23 cellular contexts compared by ENCODE assay signal in genomic region chr3:65716372-65716771, GRCh38.
DNase-seq lines count a peak whose midpoint lies in the region; ATAC-seq and TF ChIP-seq lines count a peak whose summit lies in the region.
"Had no signal": no experiment of that assay in that cellular context is flagged by ENCODE, and none has a peak within 500 bp of the region (broad histone marks: within the 10 kb centered on the region; RNA-seq: fewer than 3 reads in every experiment).

No MANE protein-coding gene starts in this region.

- H3K36me3 Mint-ChIP-seq in WTC11 (no peaks in the 10 kb centered on the region), mesothelial cell of epicardium (peaks cover 3% of the 10 kb centered on the region)
- H3K36me3 Mint-ChIP-seq: CD14-positive monocyte had no signal

- DNase-seq in NCI-H748 (lab: John Stamatoyannopoulos, UW; ENCODE audit: unreplicated experiment) (peak; percentile 7), NCI-H748 treated with DMSO at 0.1 percent for 48 hours (lab: John Stamatoyannopoulos, UW) (no peak), WTC11 (ENCODE audit: low spot score) (no peak), mesothelial cell of epicardium (ENCODE audit: low spot score in 2 of 2, unreplicated experiment in 2 of 2) (no peak), NCI-H446 treated with DMSO at 0.1 percent for 48 hours (lab: John Stamatoyannopoulos, UW) (no peak)
- no peak for DNase-seq in activated effector memory CD4-positive, alpha-beta T cell treated with Interleukin-2 at 50 U/mL for 16 hours
- DNase-seq: 8988T, ACHN, BE2C, DMS153, DND-41, Kasumi-1, NCI-H1092 treated with DMSO at 0.1 percent for 48 hours, NCI-H1436, NCI-H2029, NCI-H2171 treated with DMSO at 0.1 percent for 48 hours, NCI-H345, NCI-H524, SHP77 had no signal

- ATAC-seq in WTC11 (no peak; the same call in 1 of the 2 replicates), HG03439 (IDR thresholded peaks at IDR 0.05; ENCODE audit: unreplicated experiment) (no peak)
- ATAC-seq: K562, Panc1 had no signal

- no peak for TF ChIP-seq CTCF in WTC11 (IDR thresholded peaks at IDR 0.05)
- TF ChIP-seq CTCF in mesothelial cell of epicardium (IDR thresholded peaks at IDR 0.05; ENCODE audit: unreplicated experiment) = no peak

- H3K9me3 Mint-ChIP-seq in WTC11 (no peaks in the 10 kb centered on the region; the same call in 1 of the 2 replicates), mesothelial cell of epicardium (no peaks in the 10 kb centered on the region)

- H3K4me1 Mint-ChIP-seq in WTC11 (peaks cover 71% of the 10 kb centered on the region), mesothelial cell of epicardium (peaks cover 38% of the 10 kb centered on the region)
- H3K4me1 Mint-ChIP-seq: CD14-positive monocyte had no signal

- no peak overlapping the region for H3K4me3 Mint-ChIP-seq in WTC11
- no peak overlapping the region for H3K4me3 Mint-ChIP-seq in mesothelial cell of epicardium
- H3K4me3 Mint-ChIP-seq: CD14-positive monocyte had no signal

- H3K27ac Mint-ChIP-seq in WTC11 (peak overlapping the region; percentile 86), mesothelial cell of epicardium (peak overlapping the region; percentile 62)
- H3K27ac Mint-ChIP-seq: CD14-positive monocyte had no signal

- POLR2A ChIA-PET in WTC11 (lab: Charles Lee) = interaction anchor here (1.0 kb wide), 1 partner anchor 12 kb away, joined by 3 read pairs; no protein-coding TSS in a partner anchor

- no peaks in the 10 kb centered on the region for H3K27me3 Mint-ChIP-seq in WTC11 (ENCODE audit: low read depth)
- H3K27me3 Mint-ChIP-seq in mesothelial cell of epicardium (ENCODE audit: low read depth) = no peaks in the 10 kb centered on the region

- CTCF ChIA-PET in WTC11 (lab: Charles Lee) = no interaction called here

TF ChIP-seq in WTC11, 78 proteins besides CTCF, POLR2A, EP300 and RAD21:
- TF ChIP-seq SOX15 (CRISPR knock-in tag; IDR thresholded peaks at IDR 0.05) (no peak), NR1H2 (CRISPR knock-in tag; IDR thresholded peaks at IDR 0.05) (no peak), FOXK1 (CRISPR knock-in tag; IDR thresholded peaks at IDR 0.05) (no peak), ZNF317 (CRISPR knock-in tag; IDR thresholded peaks at IDR 0.05; ENCODE audit: borderline replicate concordance, low read depth) (no peak), ZBTB43 (CRISPR knock-in tag; IDR thresholded peaks at IDR 0.05) (no peak), GABPB1 (CRISPR knock-in tag; IDR thresholded peaks at IDR 0.05) (no peak), ZBTB21 (CRISPR knock-in tag; IDR thresholded peaks at IDR 0.05; ENCODE audit: borderline replicate concordance) (no peak), MYBL2 (CRISPR knock-in tag; IDR thresholded peaks at IDR 0.05) (no peak), ATF3 (CRISPR knock-in tag; conservative IDR thresholded peaks at IDR 0.05) (no peak), ERG (CRISPR knock-in tag; IDR thresholded peaks at IDR 0.05) (no peak)
TF ChIP-seq in WTC11: peak in this region for 0.
